Comparison of ENCODE assay signal across 1 cellular context in the genomic region with DNA sequence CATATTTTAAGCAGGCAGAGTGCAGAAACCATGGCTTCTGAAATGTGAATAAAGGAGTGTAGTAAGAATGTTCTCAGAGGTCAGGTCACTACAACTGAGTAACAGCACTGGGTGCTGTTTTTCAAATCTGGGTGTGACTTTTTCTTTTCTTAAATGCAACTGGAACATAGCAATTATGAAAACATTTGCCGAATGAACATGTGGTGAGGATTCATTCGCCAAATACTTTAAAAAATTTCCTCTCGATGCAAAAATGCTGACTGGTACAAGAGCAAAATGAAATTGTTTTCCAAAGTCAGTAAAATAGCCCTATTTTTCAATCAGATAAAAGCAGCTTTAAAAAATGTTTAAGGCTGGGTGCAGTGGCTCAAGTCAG.
TF ChIP-seq lines count a peak whose summit lies in the region.

No MANE protein-coding gene starts in this region.

TF ChIP-seq in SK-N-SH, 30 proteins besides CTCF, POLR2A, EP300 and RAD21 (continued from another document):
- TF ChIP-seq ELF1 (IDR thresholded peaks at IDR 0.05) (no peak), TCF12 (IDR thresholded peaks at IDR 0.05) (no peak), TEAD4 (IDR thresholded peaks at IDR 0.05; ENCODE audit: borderline replicate concordance, insufficient read depth) (no peak), JUND (IDR thresholded peaks at IDR 0.05) (no peak), FOSL2 (IDR thresholded peaks at IDR 0.05; ENCODE audit: borderline replicate concordance, low read depth) (no peak), MEF2A (IDR thresholded peaks at IDR 0.05; ENCODE audit: borderline replicate concordance, low read depth) (no peak), RFX5 (IDR thresholded peaks at IDR 0.05; ENCODE audit: low read length) (no peak), FOXM1 (IDR thresholded peaks at IDR 0.05; ENCODE audit: low read depth) (no peak), FOXJ3 (CRISPR knock-in tag; IDR thresholded peaks at IDR 0.05) (no peak)
- TF ChIP-seq, protein P1, sequence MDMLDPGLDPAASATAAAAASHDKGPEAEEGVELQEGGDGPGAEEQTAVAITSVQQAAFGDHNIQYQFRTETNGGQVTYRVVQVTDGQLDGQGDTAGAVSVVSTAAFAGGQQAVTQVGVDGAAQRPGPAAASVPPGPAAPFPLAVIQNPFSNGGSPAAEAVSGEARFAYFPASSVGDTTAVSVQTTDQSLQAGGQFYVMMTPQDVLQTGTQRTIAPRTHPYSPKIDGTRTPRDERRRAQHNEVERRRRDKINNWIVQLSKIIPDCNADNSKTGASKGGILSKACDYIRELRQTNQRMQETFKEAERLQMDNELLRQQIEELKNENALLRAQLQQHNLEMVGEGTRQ (IDR thresholded peaks at IDR 0.05; ENCODE audit: borderline replicate concordance, low read depth, low read length) = no peak
- TF ChIP-seq, protein P2, sequence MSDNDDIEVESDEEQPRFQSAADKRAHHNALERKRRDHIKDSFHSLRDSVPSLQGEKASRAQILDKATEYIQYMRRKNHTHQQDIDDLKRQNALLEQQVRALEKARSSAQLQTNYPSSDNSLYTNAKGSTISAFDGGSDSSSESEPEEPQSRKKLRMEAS (IDR thresholded peaks at IDR 0.05; ENCODE audit: low read depth) = no peak
- TF ChIP-seq, protein P3, sequence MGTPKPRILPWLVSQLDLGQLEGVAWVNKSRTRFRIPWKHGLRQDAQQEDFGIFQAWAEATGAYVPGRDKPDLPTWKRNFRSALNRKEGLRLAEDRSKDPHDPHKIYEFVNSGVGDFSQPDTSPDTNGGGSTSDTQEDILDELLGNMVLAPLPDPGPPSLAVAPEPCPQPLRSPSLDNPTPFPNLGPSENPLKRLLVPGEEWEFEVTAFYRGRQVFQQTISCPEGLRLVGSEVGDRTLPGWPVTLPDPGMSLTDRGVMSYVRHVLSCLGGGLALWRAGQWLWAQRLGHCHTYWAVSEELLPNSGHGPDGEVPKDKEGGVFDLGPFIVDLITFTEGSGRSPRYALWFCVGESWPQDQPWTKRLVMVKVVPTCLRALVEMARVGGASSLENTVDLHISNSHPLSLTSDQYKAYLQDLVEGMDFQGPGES (IDR thresholded peaks at IDR 0.05; ENCODE audit: low read depth, low read length) = no peak
- TF ChIP-seq, protein P4, sequence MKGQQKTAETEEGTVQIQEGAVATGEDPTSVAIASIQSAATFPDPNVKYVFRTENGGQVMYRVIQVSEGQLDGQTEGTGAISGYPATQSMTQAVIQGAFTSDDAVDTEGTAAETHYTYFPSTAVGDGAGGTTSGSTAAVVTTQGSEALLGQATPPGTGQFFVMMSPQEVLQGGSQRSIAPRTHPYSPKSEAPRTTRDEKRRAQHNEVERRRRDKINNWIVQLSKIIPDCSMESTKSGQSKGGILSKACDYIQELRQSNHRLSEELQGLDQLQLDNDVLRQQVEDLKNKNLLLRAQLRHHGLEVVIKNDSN (IDR thresholded peaks at IDR 0.05; ENCODE audit: borderline replicate concordance, low read depth) = no peak
- TF ChIP-seq, protein P5, sequence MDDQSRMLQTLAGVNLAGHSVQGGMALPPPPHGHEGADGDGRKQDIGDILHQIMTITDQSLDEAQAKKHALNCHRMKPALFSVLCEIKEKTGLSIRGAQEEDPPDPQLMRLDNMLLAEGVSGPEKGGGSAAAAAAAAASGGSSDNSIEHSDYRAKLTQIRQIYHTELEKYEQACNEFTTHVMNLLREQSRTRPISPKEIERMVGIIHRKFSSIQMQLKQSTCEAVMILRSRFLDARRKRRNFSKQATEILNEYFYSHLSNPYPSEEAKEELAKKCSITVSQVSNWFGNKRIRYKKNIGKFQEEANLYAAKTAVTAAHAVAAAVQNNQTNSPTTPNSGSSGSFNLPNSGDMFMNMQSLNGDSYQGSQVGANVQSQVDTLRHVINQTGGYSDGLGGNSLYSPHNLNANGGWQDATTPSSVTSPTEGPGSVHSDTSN (IDR thresholded peaks at IDR 0.05) = no peak
